In genomic region chr7:29748286-29749099, GRCh38 we compare ENCODE assay signal across 8 cellular contexts. TPM values are rescaled to one million over a fixed set of nuclear protein-coding genes. Genes with fewer than 3 reads are reported as not detected.
DNase-seq lines count a peak whose midpoint lies in the region; ATAC-seq and TF ChIP-seq lines count a peak whose summit lies in the region.

No MANE protein-coding gene starts in this region.

- WGBS in right cardiac atrium = 32% methylated on average over 3 of the region's 3 CpGs
- 32 to 33% methylated on average over 3 of the region's 3 CpGs for WGBS in upper lobe of left lung, 2 donors

- no peaks in the 10 kb centered on the region for H3K36me3 ChIP-seq in upper lobe of left lung

- ATAC-seq in right cardiac atrium = peak; percentile 59 to 87
- peak in 1 of 2 donors; percentile 60 for ATAC-seq in upper lobe of left lung (ENCODE audit: low FRiP score in 2 of 2)
- no peak for ATAC-seq in HG02938 (IDR thresholded peaks at IDR 0.05; ENCODE audit: unreplicated experiment)
- no peak for ATAC-seq in HG03432 (IDR thresholded peaks at IDR 0.05; ENCODE audit: unreplicated experiment)
- no peak for ATAC-seq in natural killer cell treated with Interleukin-12 subunit alpha and Interleukin-12 subunit beta and Interleukin-15 and Interleukin-18, amount 100 ng/mL, for 72 hours

- no peak for TF ChIP-seq EP300 in upper lobe of left lung (IDR thresholded peaks at IDR 0.05)

- H3K9me3 ChIP-seq in right cardiac atrium (ENCODE audit: control insufficient read depth, low read length) (no peaks in the 10 kb centered on the region), upper lobe of left lung (no peaks in the 10 kb centered on the region)

- peak overlapping the region; percentile 65; the same call in 1 of the 2 replicates for H3K27ac ChIP-seq in VCaP
- H3K27ac ChIP-seq in right cardiac atrium (ENCODE audit: low read length) = no peak overlapping the region
- no peak overlapping the region for H3K27ac ChIP-seq in upper lobe of left lung

- no peak overlapping the region for H3K27ac Mint-ChIP-seq in natural killer cell treated with Interleukin-12 subunit alpha and Interleukin-12 subunit beta and Interleukin-15 and Interleukin-18, amount 100 ng/mL, for 72 hours

- no peaks in the 10 kb centered on the region for H3K4me1 ChIP-seq in right cardiac atrium (ENCODE audit: control insufficient read depth, insufficient read depth, low read length)
- H3K4me1 ChIP-seq in upper lobe of left lung = no peaks in the 10 kb centered on the region

- H3K4me3 ChIP-seq in GM12865 (ENCODE audit: low read depth, low read length) (no peak overlapping the region), right cardiac atrium (ENCODE audit: low read length) (no peak overlapping the region), upper lobe of left lung (no peak overlapping the region)

- DNase-seq in GM12865 (ENCODE audit: low read depth) (peak; percentile 27), NCI-H2081 treated with DMSO at 0.1 percent for 48 hours (lab: John Stamatoyannopoulos, UW) (peak; percentile 19), right cardiac atrium (no peak), upper lobe of left lung (no peak)
- no peak for DNase-seq in natural killer cell treated with Interleukin-12 subunit alpha and Interleukin-12 subunit beta and Interleukin-15 and Interleukin-18, amount 100 ng/mL, for 72 hours (ENCODE audit: low spot score)

- TF ChIP-seq POLR2A in upper lobe of left lung (IDR thresholded peaks at IDR 0.05) = no peak

- no peaks in the 10 kb centered on the region for H3K27me3 ChIP-seq in right cardiac atrium (ENCODE audit: control insufficient read depth, insufficient read depth)
- no peaks in the 10 kb centered on the region for H3K27me3 ChIP-seq in upper lobe of left lung

- H3K27me3 Mint-ChIP-seq in natural killer cell treated with Interleukin-12 subunit alpha and Interleukin-12 subunit beta and Interleukin-15 and Interleukin-18, amount 100 ng/mL, for 72 hours = peaks cover 17 to 37% of the 10 kb centered on the region in 2 donors

- H3K9me3 Mint-ChIP-seq in natural killer cell treated with Interleukin-12 subunit alpha and Interleukin-12 subunit beta and Interleukin-15 and Interleukin-18, amount 100 ng/mL, for 72 hours = no peaks in the 10 kb centered on the region

- TF ChIP-seq CTCF in GM12865 (IDR thresholded peaks at IDR 0.05; ENCODE audit: insufficient read depth, low read depth, low read length, missing control alignments) = peak; percentile 30
- peak; percentile 74 for TF ChIP-seq CTCF in VCaP (conservative IDR thresholded peaks at IDR 0.05)
- TF ChIP-seq CTCF in upper lobe of left lung (IDR thresholded peaks at IDR 0.05) = peak in 5 of 6 experiments; percentile 7 to 30 (median 28)

- H3K4me1 Mint-ChIP-seq in natural killer cell treated with Interleukin-12 subunit alpha and Interleukin-12 subunit beta and Interleukin-15 and Interleukin-18, amount 100 ng/mL, for 72 hours (ENCODE audit: low read depth in 2 of 2) = no peaks in the 10 kb centered on the region

- H3K4me3 Mint-ChIP-seq in natural killer cell treated with Interleukin-12 subunit alpha and Interleukin-12 subunit beta and Interleukin-15 and Interleukin-18, amount 100 ng/mL, for 72 hours = no peak overlapping the region

- H3K36me3 Mint-ChIP-seq in natural killer cell treated with Interleukin-12 subunit alpha and Interleukin-12 subunit beta and Interleukin-15 and Interleukin-18, amount 100 ng/mL, for 72 hours = no peaks in the 10 kb centered on the region

- intact Hi-C loops in right cardiac atrium (cut with DNase I) = loop anchor here in 1 of 4 donors (5.0 kb wide), 1 partner anchor 174 kb away; no protein-coding TSS in a partner anchor

RNA-seq across cellular contexts. Expression of gene WIPF3, which starts 57.8 kb away (rescaled TPM):
- total RNA-seq in right cardiac atrium = 1 to 10 TPM; 1.8 to 4.4 (median 2.6) TPM
- 2.8 TPM for polyA plus RNA-seq in right cardiac atrium
- total RNA-seq in upper lobe of left lung = 1 to 10 TPM in 2 of 6 donors, under 1 TPM in 2, not detected in 2; 0.34 to 1.3 (median 0.96) TPM
- not detected for total RNA-seq in natural killer cell treated with Interleukin-12 subunit alpha and Interleukin-12 subunit beta and Interleukin-15 and Interleukin-18, amount 100 ng/mL, for 72 hours

Comparison
In these comparisons a context has a peak if more than half of its experiments do, and no peak if none do; other contexts are left out.
1. DNase-seq: peak in GM12865 (single experiment) and NCI-H2081 treated with DMSO at 0.1 percent for 48 hours (single experiment); none in right cardiac atrium (0 of 3), upper lobe of left lung (0 of 2) and natural killer cell treated with Interleukin-12 subunit alpha and Interleukin-12 subunit beta and Interleukin-15 and Interleukin-18, amount 100 ng/mL, for 72 hours (single experiment).
2. ATAC-seq: peak in right cardiac atrium (2 of 2); none in HG02938 (single experiment), HG03432 (single experiment) and natural killer cell treated with Interleukin-12 subunit alpha and Interleukin-12 subunit beta and Interleukin-15 and Interleukin-18, amount 100 ng/mL, for 72 hours (0 of 2).
3. Peak in every context shown above with its lines, with median percentiles within 50 percentile points of each other: CTCF ChIP-seq.